ENCODE assay signal across 35 cellular contexts in the genomic region with DNA sequence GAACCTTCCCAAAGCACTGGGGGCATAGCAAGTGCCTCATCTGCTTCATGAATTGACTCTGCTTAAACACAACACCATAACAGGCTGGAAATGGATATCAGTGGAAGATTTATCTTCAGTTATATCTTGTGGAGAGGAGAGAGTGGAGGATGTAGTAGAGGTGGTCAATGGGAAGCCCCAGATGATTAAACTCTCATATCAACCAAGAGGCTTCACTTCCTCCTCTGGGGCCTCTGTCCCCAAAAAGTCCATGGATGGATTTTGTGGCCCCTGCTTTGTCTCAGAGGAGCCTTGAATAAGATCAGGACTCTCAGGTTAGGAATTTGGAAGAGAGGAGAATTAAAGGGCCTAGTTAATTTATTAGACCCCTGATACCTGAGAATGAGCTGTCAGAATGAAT.
"Had no signal": no experiment of that assay in that cellular context is flagged by ENCODE, and none has a peak within 500 bp of the region (broad histone marks: within the 10 kb centered on the region; RNA-seq: fewer than 3 reads in every experiment).

No MANE protein-coding gene starts in this region.

- H3K36me3 Mint-ChIP-seq: activated CD4-positive, alpha-beta memory T cell treated with anti-CD3 and anti-CD28 coated beads for 36 hours; activated naive CD4-positive, alpha-beta T cell treated with anti-CD3 and anti-CD28 coated beads, Interleukin-2, amount 50 U/mL, for 72 hours; activated naive CD8-positive, alpha-beta T cell treated with anti-CD3 and anti-CD28 coated beads for 36 hours had no signal

- H3K9me3 ChIP-seq: adrenal gland, body of pancreas, breast epithelium had no signal

- H3K36me3 ChIP-seq: adrenal gland, brain microvascular endothelial cell, breast epithelium had no signal

- H3K4me3 ChIP-seq: adrenal gland, body of pancreas, breast epithelium had no signal

- H3K9me3 Mint-ChIP-seq: activated B cell treated with CpG ODN at 0.5 μM for 24 hours; activated CD4-positive, alpha-beta memory T cell treated with anti-CD3 and anti-CD28 coated beads for 36 hours; activated CD4-positive, alpha-beta T cell treated with anti-CD3 and anti-CD28 coated beads, Interleukin-2, amount 10 ng/mL, durations not matched to agents 24 days and 14 days; activated CD8-positive, alpha-beta T cell treated with anti-CD3 and anti-CD28 coated beads for 36 hours; activated naive CD4-positive, alpha-beta T cell treated with anti-CD3 and anti-CD28 coated beads for 36 hours; activated naive CD4-positive, alpha-beta T cell treated with anti-CD3 and anti-CD28 coated beads, Interleukin-2, amount 50 U/mL, for 72 hours; activated naive CD8-positive, alpha-beta T cell treated with anti-CD3 and anti-CD28 coated beads for 36 hours; activated T-cell treated with anti-CD3 and anti-CD28 coated beads, Interleukin-2, amount 50 U/mL, for 4 hours; activated T-cell treated with anti-CD3 and anti-CD28 coated beads, Interleukin-2, amount 50 U/mL, for 72 hours; activated T-helper 1 cell treated with anti-CD3 and anti-CD28 coated beads, Interleukin-12 subunit alpha, Interleukin-12 subunit beta, Interleukin-2, Interleukin-4 antibody, amounts not matched to agents 30 ng/mL and 10 ng/mL and 1 ng/mL, durations not matched to agents 14 hours and 24 hours and 36 hours; activated T-helper 17 cell treated with anti-CD3 and anti-CD28 coated beads, Interleukin-2, amount 50 U/mL, for 72 hours; T-helper 2 cell treated with Interferon-gamma antibody and Interleukin-4, amounts not matched to agents 5 μg/mL and 100 μg/mL, for 36 hours had no signal

- H3K27me3 Mint-ChIP-seq: activated naive CD8-positive, alpha-beta T cell treated with anti-CD3 and anti-CD28 coated beads for 36 hours had no signal

- FAIRE-seq: astrocyte, colon, TTC549 had no signal

- DNase-seq: activated B cell treated with CpG ODN at 0.5 μM for 24 hours; activated CD4-positive, alpha-beta memory T cell treated with anti-CD3 and anti-CD28 coated beads for 36 hours; activated CD4-positive, alpha-beta T cell treated with anti-CD3 and anti-CD28 coated beads for 4 hours; activated CD4-positive, alpha-beta T cell treated with anti-CD3 and anti-CD28 coated beads, Interleukin-2, amount 10 ng/mL, durations not matched to agents 24 days and 14 days; activated CD4-positive, alpha-beta T cell treated with anti-CD3 and anti-CD28 coated beads, Interleukin-2, amount 50 U/mL, for 1 hour; activated CD4-positive, alpha-beta T cell treated with anti-CD3 and anti-CD28 coated beads, Interleukin-2, amount 50 U/mL, for 4 hours; activated CD4-positive, CD25-positive, alpha-beta regulatory T cell treated with anti-CD3 and anti-CD28 coated beads, Interleukin-2, amount 50 U/mL, for 72 hours; activated CD8-positive, alpha-beta memory T cell treated with anti-CD3 and anti-CD28 coated beads, Interleukin-2, amount 50 U/mL, for 4 hours; activated CD8-positive, alpha-beta T cell treated with anti-CD3 and anti-CD28 coated beads for 36 hours; activated effector memory CD4-positive, alpha-beta T cell treated with anti-CD3 and anti-CD28 coated beads, Interleukin-2, amount 50 U/mL, for 16 hours; activated gamma-delta T cell treated with Interleukin-2 at 50 U/mL for 16 hours; activated naive CD4-positive, alpha-beta T cell; activated naive CD4-positive, alpha-beta T cell treated with anti-CD3 and anti-CD28 coated beads for 36 hours; activated naive CD4-positive, alpha-beta T cell treated with anti-CD3 and anti-CD28 coated beads, Interleukin-2, amount 50 U/mL, for 16 hours; activated naive CD8-positive, alpha-beta T cell treated with anti-CD3 and anti-CD28 coated beads for 36 hours; activated T-cell treated with anti-CD3 and anti-CD28 coated beads for 4 hours; activated T-cell treated with anti-CD3 and anti-CD28 coated beads, Interleukin-2, amount 50 U/mL, for 1 hour; activated T-cell treated with anti-CD3 and anti-CD28 coated beads, Interleukin-2, amount 50 U/mL, for 4 hours; activated T-cell treated with anti-CD3 and anti-CD28 coated beads, Interleukin-2, amount 50 U/mL, for 72 hours; adrenal gland; amniotic stem cell; body of pancreas; brain microvascular endothelial cell; central memory CD4-positive, alpha-beta T cell; T-helper 2 cell; T-helper 9 cell had no signal

- H3K4me1 Mint-ChIP-seq: activated B cell treated with CpG ODN at 0.5 μM for 24 hours; activated CD4-positive, alpha-beta T cell treated with anti-CD3 and anti-CD28 coated beads, Interleukin-2, amount 10 ng/mL, durations not matched to agents 24 days and 14 days; activated naive CD8-positive, alpha-beta T cell treated with anti-CD3 and anti-CD28 coated beads for 36 hours; activated T-helper 17 cell treated with anti-CD3 and anti-CD28 coated beads, Interleukin-2, amount 50 U/mL, for 72 hours had no signal

- H3K27ac ChIP-seq: adrenal gland, body of pancreas, brain microvascular endothelial cell, breast epithelium, VCaP had no signal

- H3K4me3 Mint-ChIP-seq: activated B cell treated with CpG ODN at 0.5 μM for 24 hours; activated CD4-positive, alpha-beta memory T cell treated with anti-CD3 and anti-CD28 coated beads for 36 hours; activated CD4-positive, alpha-beta T cell treated with anti-CD3 and anti-CD28 coated beads, Interleukin-2, amount 10 ng/mL, durations not matched to agents 24 days and 14 days; activated CD8-positive, alpha-beta T cell treated with anti-CD3 and anti-CD28 coated beads for 36 hours; activated naive CD4-positive, alpha-beta T cell treated with anti-CD3 and anti-CD28 coated beads for 36 hours; activated naive CD8-positive, alpha-beta T cell treated with anti-CD3 and anti-CD28 coated beads for 36 hours; activated T-cell treated with anti-CD3 and anti-CD28 coated beads, Interleukin-2, amount 50 U/mL, for 4 hours; activated T-cell treated with anti-CD3 and anti-CD28 coated beads, Interleukin-2, amount 50 U/mL, for 72 hours; activated T-helper 1 cell treated with anti-CD3 and anti-CD28 coated beads, Interleukin-12 subunit alpha, Interleukin-12 subunit beta, Interleukin-2, Interleukin-4 antibody, amounts not matched to agents 30 ng/mL and 10 ng/mL and 1 ng/mL, durations not matched to agents 14 hours and 24 hours and 36 hours; activated T-helper 17 cell treated with anti-CD3 and anti-CD28 coated beads, Interleukin-2, amount 50 U/mL, for 72 hours; T-helper 2 cell treated with Interferon-gamma antibody and Interleukin-4, amounts not matched to agents 5 μg/mL and 100 μg/mL, for 36 hours had no signal

- H3K4me1 ChIP-seq: adrenal gland, body of pancreas, breast epithelium had no signal

- H3K27me3 ChIP-seq: adrenal gland, body of pancreas, brain microvascular endothelial cell, breast epithelium had no signal

- ATAC-seq: activated CD8-positive, alpha-beta T cell treated with anti-CD3 and anti-CD28 coated beads for 36 hours; activated naive CD4-positive, alpha-beta T cell treated with anti-CD3 and anti-CD28 coated beads, Interleukin-2, amount 50 U/mL, for 72 hours; activated T-cell treated with anti-CD3 and anti-CD28 coated beads, Interleukin-2, amount 50 U/mL, for 4 hours; activated T-cell treated with anti-CD3 and anti-CD28 coated beads, Interleukin-2, amount 50 U/mL, for 72 hours; activated T-helper 17 cell treated with anti-CD3 and anti-CD28 coated beads, Interleukin-2, amount 50 U/mL, for 72 hours; body of pancreas had no signal

- H3K27ac Mint-ChIP-seq: activated B cell treated with CpG ODN at 0.5 μM for 24 hours; activated CD4-positive, alpha-beta memory T cell treated with anti-CD3 and anti-CD28 coated beads for 36 hours; activated CD4-positive, alpha-beta T cell treated with anti-CD3 and anti-CD28 coated beads, Interleukin-2, amount 10 ng/mL, durations not matched to agents 24 days and 14 days; activated CD8-positive, alpha-beta T cell treated with anti-CD3 and anti-CD28 coated beads for 36 hours; activated naive CD4-positive, alpha-beta T cell treated with anti-CD3 and anti-CD28 coated beads for 36 hours; activated naive CD4-positive, alpha-beta T cell treated with anti-CD3 and anti-CD28 coated beads, Interleukin-2, amount 50 U/mL, for 72 hours; activated naive CD8-positive, alpha-beta T cell treated with anti-CD3 and anti-CD28 coated beads for 36 hours; activated T-cell treated with anti-CD3 and anti-CD28 coated beads, Interleukin-2, amount 50 U/mL, for 72 hours; activated T-helper 1 cell treated with anti-CD3 and anti-CD28 coated beads, Interleukin-12 subunit alpha, Interleukin-12 subunit beta, Interleukin-2, Interleukin-4 antibody, amounts not matched to agents 30 ng/mL and 10 ng/mL and 1 ng/mL, durations not matched to agents 14 hours and 24 hours and 36 hours; activated T-helper 17 cell treated with anti-CD3 and anti-CD28 coated beads, Interleukin-2, amount 50 U/mL, for 72 hours; T-helper 2 cell treated with Interferon-gamma antibody and Interleukin-4, amounts not matched to agents 5 μg/mL and 100 μg/mL, for 36 hours had no signal
